15 cellular contexts compared by ENCODE assay signal in the genomic region with DNA sequence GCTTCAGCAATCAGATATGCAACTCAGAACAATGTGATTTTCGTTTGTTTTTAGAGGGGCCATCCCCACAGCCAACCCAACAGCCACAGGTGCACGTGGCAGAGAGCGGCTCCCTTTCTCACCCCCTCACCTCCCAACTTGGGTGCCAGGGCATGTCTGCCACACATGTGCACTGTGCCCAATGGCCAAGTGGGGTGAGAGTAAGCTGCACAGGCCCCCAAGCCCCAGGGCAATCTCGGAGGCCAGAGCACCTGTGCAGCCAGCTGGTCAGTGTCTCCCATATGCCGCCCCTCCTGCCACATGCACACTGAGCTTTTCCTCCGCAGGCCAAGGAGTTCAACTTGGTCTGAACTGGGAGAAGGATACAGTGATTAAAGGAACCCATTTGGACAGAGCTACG.
DNase-seq lines count a peak whose midpoint lies in the region; TF ChIP-seq lines count a peak whose summit lies in the region.
"Had no signal": no experiment of that assay in that cellular context is flagged by ENCODE, and none has a peak within 500 bp of the region (broad histone marks: within the 10 kb centered on the region; RNA-seq: fewer than 3 reads in every experiment).

No MANE protein-coding gene starts in this region.

- TF ChIP-seq CTCF in glutamatergic neuron (IDR thresholded peaks at IDR 0.05; ENCODE audit: partially characterized antibody, unreplicated experiment) (no peak), neural progenitor cell (IDR thresholded peaks at IDR 0.05) (no peak), Calu3 (IDR thresholded peaks at IDR 0.05; ENCODE audit: unreplicated experiment) (no peak), spleen (IDR thresholded peaks at IDR 0.05 in 8 of 11, conservative IDR thresholded peaks at IDR 0.05 in 3 of 11) (no peak)

- 74 to 89% (median 80%) methylated on average over 6 to 7 of the region's 7 CpGs for WGBS in spleen, 5 donors

- H3K4me1 Mint-ChIP-seq in glutamatergic neuron (ENCODE audit: low read depth, unreplicated experiment) (peaks cover 16% of the 10 kb centered on the region), neural progenitor cell (no peaks in the 10 kb centered on the region), Calu3 (ENCODE audit: low read depth, unreplicated experiment) (peaks cover 6% of the 10 kb centered on the region)
- H3K4me1 Mint-ChIP-seq: CD4-positive, alpha-beta memory T cell had no signal

- H3K9me3 ChIP-seq in neural progenitor cell (ENCODE audit: low read depth) (no peaks in the 10 kb centered on the region), spleen (peaks cover 0 to 23% (median 8%) of the 10 kb centered on the region in 8 donors)

- H3K4me3 Mint-ChIP-seq in glutamatergic neuron (ENCODE audit: unreplicated experiment) (no peak overlapping the region), neural progenitor cell (no peak overlapping the region), Calu3 (ENCODE audit: low read depth, unreplicated experiment) (no peak overlapping the region)
- H3K4me3 Mint-ChIP-seq: CD4-positive, alpha-beta memory T cell had no signal

- H3K9me3 Mint-ChIP-seq in glutamatergic neuron (ENCODE audit: unreplicated experiment) = no peaks in the 10 kb centered on the region
- H3K9me3 Mint-ChIP-seq in neural progenitor cell = no peaks in the 10 kb centered on the region
- H3K9me3 Mint-ChIP-seq in Calu3 (ENCODE audit: low read depth, unreplicated experiment) = peaks cover 3% of the 10 kb centered on the region

- peak overlapping the region; percentile 15 for H2AFZ ChIP-seq in neural progenitor cell (replicated peaks)

- no peak overlapping the region for H3K4me2 ChIP-seq in neural progenitor cell

- H3K4me1 ChIP-seq in neural progenitor cell = no peaks in the 10 kb centered on the region
- H3K4me1 ChIP-seq in spleen = no peaks in the 10 kb centered on the region

- no peak for TF ChIP-seq POLR2A in spleen (IDR thresholded peaks at IDR 0.05)

- H3K27ac Mint-ChIP-seq in glutamatergic neuron (ENCODE audit: unreplicated experiment) = peak overlapping the region; percentile 56
- H3K27ac Mint-ChIP-seq in neural progenitor cell = no peak overlapping the region
- H3K27ac Mint-ChIP-seq in Calu3 (ENCODE audit: unreplicated experiment) = no peak overlapping the region
- H3K27ac Mint-ChIP-seq: CD4-positive, alpha-beta memory T cell had no signal

- no peaks in the 10 kb centered on the region for H3K27me3 ChIP-seq in neural progenitor cell
- H3K27me3 ChIP-seq in spleen (replicated peaks in 1 of 7) = no peaks in the 10 kb centered on the region

- H3F3A ChIP-seq in neural progenitor cell (ENCODE audit: low read depth) = no peaks in the 10 kb centered on the region

- H3K36me3 Mint-ChIP-seq in glutamatergic neuron (ENCODE audit: unreplicated experiment) (peaks cover 9% of the 10 kb centered on the region), neural progenitor cell (no peaks in the 10 kb centered on the region), Calu3 (ENCODE audit: insufficient read depth, unreplicated experiment) (no peaks in the 10 kb centered on the region)
- H3K36me3 Mint-ChIP-seq: CD4-positive, alpha-beta memory T cell had no signal

- peak; percentile 35 to 85 for DNase-seq in NCI-H524 (lab: John Stamatoyannopoulos, UW)
- peak; percentile 29 for DNase-seq in glutamatergic neuron
- DNase-seq in neural progenitor cell (ENCODE audit: low spot score) = no peak
- DNase-seq in stimulated activated CD4-positive, alpha-beta T cell treated with anti-CD3 and anti-CD28 coated beads, Interleukin-4, amount 100 ng/mL, for 24 hours = no peak
- no peak for DNase-seq in Calu3
- no peak for DNase-seq in spleen
- no peak for DNase-seq in T-helper 2 cell
- DNase-seq: C1 segment of cervical spinal cord; CD4-positive, alpha-beta memory T cell; COR-L47; DMS 273 treated with DMSO at 0.1 percent for 48 hours; DMS79 treated with DMSO at 0.1 percent for 48 hours; GF-D8; GOT3; HCEC 1CT had no signal

- H3K27ac ChIP-seq in neural progenitor cell (no peak overlapping the region), spleen (no peak overlapping the region)

- no peaks in the 10 kb centered on the region for H3K79me2 ChIP-seq in neural progenitor cell (ENCODE audit: low read depth)

- H4K20me1 ChIP-seq in neural progenitor cell (ENCODE audit: low read depth) = no peaks in the 10 kb centered on the region

- H3K27me3 Mint-ChIP-seq in glutamatergic neuron (ENCODE audit: unreplicated experiment) (no peaks in the 10 kb centered on the region), neural progenitor cell (ENCODE audit: insufficient read depth, low read depth) (peaks cover 2% of the 10 kb centered on the region), Calu3 (ENCODE audit: unreplicated experiment) (no peaks in the 10 kb centered on the region)
- H3K27me3 Mint-ChIP-seq: CD4-positive, alpha-beta memory T cell had no signal

- BruUV-seq in Calu3 (replicated peaks; lab: Mats Ljungman, UMichigan) = no TSS peak

- H3K36me3 ChIP-seq in neural progenitor cell = no peaks in the 10 kb centered on the region
- no peaks in the 10 kb centered on the region for H3K36me3 ChIP-seq in spleen

- H3K4me3 ChIP-seq in neural progenitor cell = no peak overlapping the region
- H3K4me3 ChIP-seq in spleen = no peak overlapping the region

- intact Hi-C loops in Calu3 (cut with micrococcal nuclease; ENCODE audit: unreplicated experiment) = no loop called here
- intact Hi-C loops in spleen (cut with DNase I; ENCODE audit: low total_unique reads) = no loop called here

- no peak overlapping the region for H3K9ac ChIP-seq in neural progenitor cell

- CTCF ChIA-PET in Calu3 (lab: Charles Lee) = no interaction called here

Comparison
In these comparisons a context has a peak if more than half of its experiments do, and no peak if none do; other contexts are left out.
1. DNase-seq: peak in NCI-H524 (2 of 2) and glutamatergic neuron (single experiment); none in neural progenitor cell (single experiment), stimulated activated CD4-positive, alpha-beta T cell treated with anti-CD3 and anti-CD28 coated beads, Interleukin-4, amount 100 ng/mL, for 24 hours (single experiment), Calu3 (single experiment), spleen (single experiment) and T-helper 2 cell (0 of 5).